8 cellular contexts compared by ENCODE assay signal in genomic region chr13:34970961-34971360, GRCh38. TPM values are rescaled to one million over a fixed set of nuclear protein-coding genes. Genes with fewer than 3 reads are reported as not detected.
"Had no signal": no experiment of that assay in that cellular context is flagged by ENCODE, and none has a peak within 500 bp of the region (broad histone marks: within the 10 kb centered on the region; RNA-seq: fewer than 3 reads in every experiment).

No MANE protein-coding gene starts in this region.

- ATAC-seq: K562 had no signal

- DNase-seq: GM23248, GOT3, H7, HCEC 1CT, IMR-90 had no signal

- H2AFZ ChIP-seq: GM23248 had no signal

- H3K4me3 ChIP-seq: GM23248, K562 had no signal

- FAIRE-seq: HTR-8/SVneo, K562 had no signal

- H3K27ac ChIP-seq: GM23248 had no signal

- H3K9ac ChIP-seq: GM23248 had no signal

RNA-seq across cellular contexts. Expression of gene NBEA, which starts 28.9 kb away (rescaled TPM):
- total RNA-seq: HT-29 had no signal
